In the genomic region with DNA sequence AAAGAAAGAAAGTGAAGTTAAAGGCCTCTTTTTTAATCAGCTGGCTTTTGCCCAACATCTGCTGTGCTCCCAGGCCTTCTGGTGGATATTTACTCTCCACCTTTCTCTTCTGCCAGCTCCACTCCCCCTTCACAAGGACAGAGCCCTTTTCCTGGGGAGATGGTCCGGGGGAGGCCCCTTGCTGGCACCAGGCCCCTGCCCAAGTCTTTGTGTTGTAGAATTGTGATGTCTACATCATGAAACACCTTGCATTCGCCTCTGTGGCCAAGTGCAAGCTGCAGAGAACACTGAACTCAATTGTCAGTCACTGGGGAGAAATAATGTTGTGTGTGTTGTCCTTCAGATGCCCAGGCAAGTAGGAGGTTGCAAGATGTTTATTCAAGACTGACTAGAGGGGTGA, we compare ENCODE assay signal across 25 cellular contexts.
DNase-seq lines count a peak whose midpoint lies in the region; ATAC-seq and TF ChIP-seq lines count a peak whose summit lies in the region.
"Had no signal": no experiment of that assay in that cellular context is flagged by ENCODE, and none has a peak within 500 bp of the region (broad histone marks: within the 10 kb centered on the region; RNA-seq: fewer than 3 reads in every experiment).

No MANE protein-coding gene starts in this region.

- WGBS in lower leg skin, 2 donors = 66 to 75% methylated on average over 2 of the region's 2 CpGs

- peak; percentile 35 for DNase-seq in activated CD8-positive, alpha-beta memory T cell treated with anti-CD3 and anti-CD28 coated beads, Interleukin-2, amount 50 U/mL, for 48 hours
- no peak for DNase-seq in activated CD8-positive, alpha-beta memory T cell treated with anti-CD3 and anti-CD28 coated beads, Interleukin-2, amount 10 ng/mL, durations not matched to agents 7 days and 5 days
- DNase-seq in caudate nucleus (lab: John Stamatoyannopoulos, UW) = peak in 3 of 61 donors; percentile 14 to 28 (median 15)
- DNase-seq in lower leg skin (ENCODE audit: low spot score in 2 of 2) = peak; percentile 9 to 26
- DNase-seq in ureter (ENCODE audit: low spot score) = peak; percentile 38
- no peak for DNase-seq in stimulated activated CD4-positive, alpha-beta T cell treated with anti-CD3 and anti-CD28 coated beads, Interleukin-15, amount 100 ng/mL, for 24 hours
- no peak for DNase-seq in mesenteric fat pad (ENCODE audit: low spot score)
- DNase-seq: ACHN; activated naive CD4-positive, alpha-beta T cell treated with anti-CD3 and anti-CD28 coated beads, Interleukin-2, amount 50 U/mL, for 16 hours; activated T-cell treated with anti-CD3 and anti-CD28 coated beads for 4 hours; effector memory CD4-positive, alpha-beta T cell; GOT3; naive B cell; NCI-H1436; NCI-H345; psoas muscle; SJCRH30; stimulated activated CD4-positive, alpha-beta T cell treated with anti-CD3 and anti-CD28 coated beads, Interleukin-12 subunit alpha, Interleukin-12 subunit beta, amount 100 ng/mL, for 4 hours; stimulated activated naive B cell treated with anti-CD40 and anti-IgM and Interleukin-4, amounts not matched to agents 10 μg/mL and 1 μg/mL and 100 μg/mL, for 72 hours; T1000 had no signal

- H3K27ac ChIP-seq in caudate nucleus (ENCODE audit: low read depth, low read length) = peak overlapping the region; percentile 81
- H3K27ac ChIP-seq: breast epithelium, psoas muscle, SJCRH30, vagina had no signal

- H3K36me3 Mint-ChIP-seq in activated CD8-positive, alpha-beta memory T cell treated with anti-CD3 and anti-CD28 coated beads, Interleukin-2, amount 10 ng/mL, durations not matched to agents 7 days and 5 days = peaks cover 8% of the 10 kb centered on the region

- no peaks in the 10 kb centered on the region for H3K27me3 Mint-ChIP-seq in activated CD8-positive, alpha-beta memory T cell treated with anti-CD3 and anti-CD28 coated beads, Interleukin-2, amount 10 ng/mL, durations not matched to agents 7 days and 5 days
- H3K27me3 Mint-ChIP-seq: naive B cell; stimulated activated naive B cell treated with anti-CD40 and anti-IgM and Interleukin-4, amounts not matched to agents 10 μg/mL and 1 μg/mL and 100 μg/mL, for 72 hours had no signal

- TF ChIP-seq CTCF in lower leg skin (IDR thresholded peaks at IDR 0.05) = no peak

- H3K4me3 Mint-ChIP-seq in activated CD8-positive, alpha-beta memory T cell treated with anti-CD3 and anti-CD28 coated beads, Interleukin-2, amount 10 ng/mL, durations not matched to agents 7 days and 5 days = no peak overlapping the region
- H3K4me3 Mint-ChIP-seq: stimulated activated naive B cell treated with anti-CD40 and anti-IgM and Interleukin-4, amounts not matched to agents 10 μg/mL and 1 μg/mL and 100 μg/mL, for 72 hours had no signal

- H3K9me3 Mint-ChIP-seq in activated CD8-positive, alpha-beta memory T cell treated with anti-CD3 and anti-CD28 coated beads, Interleukin-2, amount 10 ng/mL, durations not matched to agents 7 days and 5 days (ENCODE audit: low read depth) = peaks cover 3% of the 10 kb centered on the region

- H3K4me1 Mint-ChIP-seq in activated CD8-positive, alpha-beta memory T cell treated with anti-CD3 and anti-CD28 coated beads, Interleukin-2, amount 10 ng/mL, durations not matched to agents 7 days and 5 days = no peaks in the 10 kb centered on the region

- no peak for ATAC-seq in activated CD8-positive, alpha-beta memory T cell treated with anti-CD3 and anti-CD28 coated beads, Interleukin-2, amount 10 ng/mL, durations not matched to agents 7 days and 5 days
- ATAC-seq in GM21423 (IDR thresholded peaks at IDR 0.05; ENCODE audit: unreplicated experiment) = no peak
- ATAC-seq: GM12878; left lobe of liver; psoas muscle; stimulated activated naive B cell treated with anti-CD40 and anti-IgM and Interleukin-4, amounts not matched to agents 10 μg/mL and 1 μg/mL and 100 μg/mL, for 72 hours had no signal

- no peak overlapping the region for H3K4me3 ChIP-seq in lower leg skin (ENCODE audit: low read depth, poor library complexity, severe bottlenecking)
- H3K4me3 ChIP-seq: breast epithelium, GM12878, psoas muscle, SJCRH30, vagina had no signal

- intact Hi-C loops in lower leg skin (cut with DNase I; ENCODE audit: low total_unique reads) = no loop called here

- CTCF ChIA-PET in activated CD8-positive, alpha-beta memory T cell treated with anti-CD3 and anti-CD28 coated beads, Interleukin-2, amount 10 ng/mL, durations not matched to agents 7 days and 5 days (lab: Charles Lee) = no interaction called here

- no peak overlapping the region for H3K27ac Mint-ChIP-seq in activated CD8-positive, alpha-beta memory T cell treated with anti-CD3 and anti-CD28 coated beads, Interleukin-2, amount 10 ng/mL, durations not matched to agents 7 days and 5 days
- H3K27ac Mint-ChIP-seq: stimulated activated naive B cell treated with anti-CD40 and anti-IgM and Interleukin-4, amounts not matched to agents 10 μg/mL and 1 μg/mL and 100 μg/mL, for 72 hours had no signal

- TF ChIP-seq POLR2A in lower leg skin (IDR thresholded peaks at IDR 0.05) = no peak

Comparison
In these comparisons a context has a peak if more than half of its experiments do, and no peak if none do; other contexts are left out.
1. DNase-seq: peak in activated CD8-positive, alpha-beta memory T cell treated with anti-CD3 and anti-CD28 coated beads, Interleukin-2, amount 50 U/mL, for 48 hours (single experiment), lower leg skin (2 of 2) and ureter (single experiment); none in activated CD8-positive, alpha-beta memory T cell treated with anti-CD3 and anti-CD28 coated beads, Interleukin-2, amount 10 ng/mL, durations not matched to agents 7 days and 5 days (single experiment), stimulated activated CD4-positive, alpha-beta T cell treated with anti-CD3 and anti-CD28 coated beads, Interleukin-15, amount 100 ng/mL, for 24 hours (single experiment) and mesenteric fat pad (single experiment).